9 cellular contexts compared by ENCODE assay signal in genomic region chr2:233210843-233211600, GRCh38. TPM values are rescaled to one million over a fixed set of nuclear protein-coding genes. Genes with fewer than 3 reads are reported as not detected.
A peak's percentile ranks its signal among the peaks of the same experiment; 100 is the strongest.
DNase-seq lines count a peak whose midpoint lies in the region; TF ChIP-seq lines count a peak whose summit lies in the region.
"Had no signal": no experiment of that assay in that cellular context is flagged by ENCODE, and none has a peak within 500 bp of the region (broad histone marks: within the 10 kb centered on the region; RNA-seq: fewer than 3 reads in every experiment).

No MANE protein-coding gene starts in this region.

- no peaks in the 10 kb centered on the region for H3K36me3 Mint-ChIP-seq in glutamatergic neuron (ENCODE audit: unreplicated experiment)

- H3K18ac ChIP-seq in mesenchymal stem cell (ENCODE audit: low read depth in 1 of 2, low read length in 2 of 2): no peak overlapping the region

- H3K4me3 Mint-ChIP-seq in glutamatergic neuron (ENCODE audit: unreplicated experiment): no peak overlapping the region

- no peak overlapping the region for H2BK12ac ChIP-seq in mesenchymal stem cell (ENCODE audit: low read length in 2 of 2)

- H3K36me3 ChIP-seq in mesenchymal stem cell (ENCODE audit: control insufficient read depth in 1 of 2, insufficient read depth in 2 of 2, low read depth in 1 of 2, low read length in 2 of 2) (no peaks in the 10 kb centered on the region), uterus (no peaks in the 10 kb centered on the region)

- H3K27me3 ChIP-seq in mesenchymal stem cell (ENCODE audit: control insufficient read depth in 1 of 2, insufficient read depth in 1 of 2, low read length in 2 of 2) (peaks cover 0 to 46% of the 10 kb centered on the region in 2 experiments), uterus (no peaks in the 10 kb centered on the region)

- peaks cover 5% of the 10 kb centered on the region for H3K27me3 Mint-ChIP-seq in glutamatergic neuron (ENCODE audit: unreplicated experiment)

- DNase-seq in NCI-H2196 (lab: John Stamatoyannopoulos, UW; ENCODE audit: unreplicated experiment): peak; percentile 64
- no peak for DNase-seq in NCI-H2196 treated with DMSO at 0.1 percent for 48 hours (lab: John Stamatoyannopoulos, UW; ENCODE audit: unreplicated experiment)
- DNase-seq in mesenchymal stem cell: peak; percentile 63
- DNase-seq in uterus: peak; percentile 52 to 75
- DNase-seq in activated CD8-positive, alpha-beta memory T cell treated with anti-CD3 and anti-CD28 coated beads, Interleukin-2, amount 50 U/mL, for 4 hours: no peak
- no peak for DNase-seq in globus pallidus (ENCODE audit: low spot score)
- DNase-seq in glutamatergic neuron: no peak

- WGBS in mesenchymal stem cell: 85% methylated on average over 14 of the region's 18 CpGs

- H3K23ac ChIP-seq in mesenchymal stem cell (ENCODE audit: low read length in 2 of 2): no peak overlapping the region

- H2BK120ac ChIP-seq in mesenchymal stem cell (ENCODE audit: low read depth, low read length): no peak overlapping the region

- H4K8ac ChIP-seq in mesenchymal stem cell (ENCODE audit: low read length): no peak overlapping the region

- peak overlapping the region; percentile 67 for H2AK5ac ChIP-seq in mesenchymal stem cell (ENCODE audit: low read length, severe bottlenecking)

- peak overlapping the region in 1 of 2 experiments; percentile 65 for H3K4me3 ChIP-seq in mesenchymal stem cell (ENCODE audit: insufficient read depth in 1 of 2, low read depth in 1 of 2, low read length in 2 of 2)
- peak overlapping the region in 1 of 2 donors; percentile 14 for H3K4me3 ChIP-seq in uterus

- no peak overlapping the region for H3K4me2 ChIP-seq in mesenchymal stem cell (ENCODE audit: low read length, poor library complexity, severe bottlenecking)

- no peak overlapping the region for H4K91ac ChIP-seq in mesenchymal stem cell (ENCODE audit: low read length)

- TF ChIP-seq POLR2A in uterus (IDR thresholded peaks at IDR 0.05): no peak

- H3K14ac ChIP-seq in mesenchymal stem cell (ENCODE audit: low read length in 2 of 2): no peak overlapping the region

- H3K4ac ChIP-seq in mesenchymal stem cell (ENCODE audit: low read depth in 1 of 2, low read length in 2 of 2): no peak overlapping the region

- no peak overlapping the region for H3K9ac ChIP-seq in mesenchymal stem cell (ENCODE audit: low read length)

- H2BK5ac ChIP-seq in mesenchymal stem cell (ENCODE audit: low read depth, low read length, poor library complexity, severe bottlenecking): no peak overlapping the region

- no peak overlapping the region for H2BK15ac ChIP-seq in mesenchymal stem cell (ENCODE audit: low read depth, poor library complexity, severe bottlenecking)

- H3K79me1 ChIP-seq in mesenchymal stem cell (replicated peaks; ENCODE audit: low read length, poor library complexity, severe bottlenecking): no peaks in the 10 kb centered on the region

- H3K4me1 Mint-ChIP-seq in glutamatergic neuron (ENCODE audit: low read depth, unreplicated experiment): no peaks in the 10 kb centered on the region

- H3K4me1 ChIP-seq in mesenchymal stem cell (ENCODE audit: control insufficient read depth, insufficient read depth, low read depth, low read length): peaks cover 33% of the 10 kb centered on the region
- no peaks in the 10 kb centered on the region for H3K4me1 ChIP-seq in uterus

- no peak overlapping the region for H3K27ac Mint-ChIP-seq in glutamatergic neuron (ENCODE audit: unreplicated experiment)

- TF ChIP-seq CTCF in uterus (IDR thresholded peaks at IDR 0.05) (no peak), glutamatergic neuron (IDR thresholded peaks at IDR 0.05; ENCODE audit: partially characterized antibody, unreplicated experiment) (no peak)

- H3K9me3 ChIP-seq in mesenchymal stem cell (ENCODE audit: control insufficient read depth, low read length) (no peaks in the 10 kb centered on the region), uterus (no peaks in the 10 kb centered on the region)

- intact Hi-C loops in uterus (cut with DNase I; ENCODE audit: low total_unique reads): no loop called here

- H3K27ac ChIP-seq in cingulate gyrus (ENCODE audit: low read depth, low read length) (peak overlapping the region; percentile 39), mesenchymal stem cell (ENCODE audit: low read length, poor library complexity, severe bottlenecking) (peak overlapping the region; percentile 40), uterus (peak overlapping the region in 1 of 2 donors; percentile 8)
- H3K27ac ChIP-seq: 22Rv1 had no signal

- H3K9me3 Mint-ChIP-seq in glutamatergic neuron (ENCODE audit: unreplicated experiment): no peaks in the 10 kb centered on the region

- no peak overlapping the region for H2AFZ ChIP-seq in mesenchymal stem cell (ENCODE audit: low read depth, low read length)

RNA-seq across cellular contexts. Expression of gene ATG16L1, which starts 40.5 kb away (rescaled TPM):
- polyA plus RNA-seq in mesenchymal stem cell (2013, experiment 1 of 2): 16.0 TPM
- polyA plus RNA-seq in mesenchymal stem cell (2013, experiment 2 of 2): 14.3 TPM
- total RNA-seq in uterus: 10 to 100 TPM; 26.2 to 42.9 (median 31.9) TPM
- total RNA-seq in glutamatergic neuron (ENCODE audit: unreplicated experiment): 29.3 TPM

Comparison
In these comparisons a context has a peak if more than half of its experiments do, and no peak if none do; other contexts are left out.
1. DNase-seq: peak in NCI-H2196 (single experiment), mesenchymal stem cell (single experiment) and uterus (2 of 2); none in NCI-H2196 treated with DMSO at 0.1 percent for 48 hours (single experiment), activated CD8-positive, alpha-beta memory T cell treated with anti-CD3 and anti-CD28 coated beads, Interleukin-2, amount 50 U/mL, for 4 hours (single experiment), globus pallidus (single experiment) and glutamatergic neuron (single experiment).